Comparison of ENCODE assay signal across 2 cellular contexts in the genomic region with DNA sequence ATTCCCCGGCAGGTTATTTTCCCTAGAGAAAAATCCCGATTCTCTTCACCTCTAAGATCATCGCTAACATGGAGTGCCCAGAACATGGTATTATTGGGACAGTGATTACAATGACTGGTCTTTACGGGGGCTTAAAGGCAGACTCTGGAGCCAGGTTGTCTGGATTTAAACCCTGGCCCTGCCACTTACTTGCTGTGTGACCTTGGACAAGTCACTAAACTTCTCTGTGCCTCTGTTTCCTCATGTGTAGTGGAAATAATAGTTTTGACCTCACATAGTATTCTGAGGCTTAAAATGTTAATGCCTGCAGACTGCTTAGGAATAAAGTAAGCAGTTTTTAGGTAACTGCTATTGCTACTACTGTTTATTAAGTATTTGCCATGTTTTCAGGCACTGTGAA.
TF ChIP-seq lines count a peak whose summit lies in the region.

No MANE protein-coding gene starts in this region.

TF ChIP-seq in HepG2, 621 proteins besides CTCF, POLR2A, EP300 and RAD21:
- TF ChIP-seq FOXJ3 (CRISPR knock-in tag; IDR thresholded peaks at IDR 0.05; ENCODE audit: borderline replicate concordance) = no peak
- no peak for TF ChIP-seq SAFB2 (CRISPR knock-in tag; IDR thresholded peaks at IDR 0.05; ENCODE audit: borderline replicate concordance, low read depth)
- TF ChIP-seq SOX13 (IDR thresholded peaks at IDR 0.05) = no peak
- TF ChIP-seq SOX13 (CRISPR knock-in tag; conservative IDR thresholded peaks at IDR 0.05 in 1 of 2, IDR thresholded peaks at IDR 0.05 in 1 of 2) = no peak
- TF ChIP-seq ZNF768 (CRISPR knock-in tag; IDR thresholded peaks at IDR 0.05) = peak; percentile 67; the same call in 1 of the 2 replicates

TF ChIP-seq in K562, 482 proteins besides CTCF, POLR2A, EP300 and RAD21:
- TF ChIP-seq KAT7 (CRISPR knock-in tag; IDR thresholded peaks at IDR 0.05; ENCODE audit: borderline replicate concordance) (no peak), BCOR (IDR thresholded peaks at IDR 0.05) (peak; percentile 61; the same call in 1 of the 2 replicates), HDAC8 (tag; IDR thresholded peaks at IDR 0.05) (no peak), RBM25 (IDR thresholded peaks at IDR 0.05; ENCODE audit: low read depth, low read length, severe bottlenecking) (peak; percentile 72), JUND (IDR thresholded peaks at IDR 0.05; ENCODE audit: borderline replicate concordance, low read depth, low read length) (no peak), JUND (tag; IDR thresholded peaks at IDR 0.05; ENCODE audit: borderline replicate concordance, low read depth, low read length) (no peak), ZFP36 (IDR thresholded peaks at IDR 0.05; ENCODE audit: low read depth, low read length, partially characterized antibody) (peak; percentile 58)
